In genomic region chr9:136692190-136693134, GRCh38 we compare ENCODE assay signal across 30 cellular contexts. TPM values are rescaled to one million over a fixed set of nuclear protein-coding genes. Genes with fewer than 3 reads are reported as not detected.
DNase-seq lines count a peak whose midpoint lies in the region; ATAC-seq and TF ChIP-seq lines count a peak whose summit lies in the region.
"Had no signal": no experiment of that assay in that cellular context is flagged by ENCODE, and none has a peak within 500 bp of the region (broad histone marks: within the 10 kb centered on the region; RNA-seq: fewer than 3 reads in every experiment).

No MANE protein-coding gene starts in this region.

- H3K9ac ChIP-seq in colonic mucosa (ENCODE audit: low read depth in 2 of 2, low read length in 2 of 2) (peak overlapping the region; percentile 51 to 58), mucosa of rectum (ENCODE audit: low read depth in 1 of 2, low read length in 2 of 2) (peak overlapping the region; percentile 15 to 52)
- H3K9ac ChIP-seq: SK-N-SH had no signal

- H3K36me3 ChIP-seq in heart right ventricle (no peaks in the 10 kb centered on the region), colonic mucosa (no peaks in the 10 kb centered on the region), mucosa of rectum (ENCODE audit: control insufficient read depth in 2 of 2, insufficient read depth in 2 of 2, low read length in 2 of 2) (no peaks in the 10 kb centered on the region)
- H3K36me3 ChIP-seq: HAP-1, right lobe of liver, suprapubic skin, vagina had no signal

- H3K27me3 ChIP-seq in right cardiac atrium (ENCODE audit: control insufficient read depth, insufficient read depth) (no peaks in the 10 kb centered on the region), heart right ventricle (no peaks in the 10 kb centered on the region), colonic mucosa (no peaks in the 10 kb centered on the region), mucosa of rectum (ENCODE audit: control insufficient read depth in 2 of 2, insufficient read depth in 2 of 2, low read length in 2 of 2) (peaks cover 0 to 3% of the 10 kb centered on the region in 2 donors)
- H3K27me3 ChIP-seq: right lobe of liver, vagina had no signal

- 86% methylated on average over 46 of the region's 46 CpGs for WGBS in right cardiac atrium
- WGBS in heart right ventricle, 2 donors = 86 to 89% methylated on average over 46 of the region's 46 CpGs

- TF ChIP-seq CTCF in heart right ventricle (IDR thresholded peaks at IDR 0.05) (no peak), colonic mucosa (IDR thresholded peaks at IDR 0.05) (no peak)

- no peak for ATAC-seq in right cardiac atrium
- no peak for ATAC-seq in heart right ventricle
- no peak for ATAC-seq in sciatic nerve
- ATAC-seq: stimulated activated effector memory CD8-positive, alpha-beta T cell treated with anti-CD3 and anti-CD28 coated beads, Interleukin-12 subunit alpha, Interleukin-12 subunit beta, amount 100 ng/mL, for 72 hours had no signal

- H3K27ac ChIP-seq in right cardiac atrium (ENCODE audit: low read length) = no peak overlapping the region
- H3K27ac ChIP-seq in heart right ventricle = peak overlapping the region in 1 of 10 donors; percentile 76
- peak overlapping the region; percentile 39 for H3K27ac ChIP-seq in colonic mucosa
- peak overlapping the region; percentile 89 to 92 for H3K27ac ChIP-seq in mucosa of rectum (ENCODE audit: low read depth in 2 of 2, low read length in 2 of 2)
- H3K27ac ChIP-seq: suprapubic skin, vagina had no signal

- no peaks in the 10 kb centered on the region for H3K4me1 ChIP-seq in right cardiac atrium (ENCODE audit: control insufficient read depth, insufficient read depth, low read length)
- H3K4me1 ChIP-seq in heart right ventricle = peaks cover 14 to 77% (median 46%) of the 10 kb centered on the region in 9 donors
- peaks cover 40% of the 10 kb centered on the region for H3K4me1 ChIP-seq in colonic mucosa
- H3K4me1 ChIP-seq in mucosa of rectum (ENCODE audit: control insufficient read depth in 2 of 2, insufficient read depth in 2 of 2, low read length in 2 of 2) = peaks cover 42 to 74% of the 10 kb centered on the region in 2 donors
- H3K4me1 ChIP-seq: HAP-1 had no signal

- intact Hi-C loops in right cardiac atrium (cut with DNase I) (loop anchor here in 1 of 4 donors (5.0 kb wide), 2 partner anchors 45 to 205 kb away; no protein-coding TSS in a partner anchor), heart right ventricle (cut with DNase I) (loop anchor here in 4 of 10 donors (5.0 to 10.0 kb wide), 3 partner anchors 48 to 205 kb away; no protein-coding TSS in a partner anchor), colonic mucosa (cut with DNase I) (no loop called here), sciatic nerve (cut with DNase I) (no loop called here)

- H3K9me3 ChIP-seq in right cardiac atrium (ENCODE audit: control insufficient read depth, low read length) = no peaks in the 10 kb centered on the region
- no peaks in the 10 kb centered on the region for H3K9me3 ChIP-seq in heart right ventricle
- no peaks in the 10 kb centered on the region for H3K9me3 ChIP-seq in colonic mucosa
- no peaks in the 10 kb centered on the region for H3K9me3 ChIP-seq in mucosa of rectum (ENCODE audit: control insufficient read depth in 2 of 2, low read length in 2 of 2)
- H3K9me3 ChIP-seq: HAP-1, right lobe of liver, SK-N-SH, suprapubic skin, vagina had no signal

- H3K4me3 ChIP-seq in right cardiac atrium (ENCODE audit: low read length) (no peak overlapping the region), heart right ventricle (no peak overlapping the region), colonic mucosa (no peak overlapping the region), mucosa of rectum (ENCODE audit: low read length in 2 of 2) (peak overlapping the region; percentile 7 to 45)
- H3K4me3 ChIP-seq: HAP-1, lung, right lobe of liver, suprapubic skin, vagina had no signal

- DNase-seq in right cardiac atrium (peak in 2 of 3 donors; percentile 53 to 56), heart right ventricle (no peak), colonic mucosa (no peak), DMS153 treated with DMSO at 0.1 percent for 48 hours (lab: John Stamatoyannopoulos, UW; ENCODE audit: unreplicated experiment) (no peak), SHP77 (lab: John Stamatoyannopoulos, UW) (no peak), sciatic nerve (ENCODE audit: low spot score) (no peak)
- DNase-seq in activated CD4-positive, alpha-beta T cell treated with anti-CD3 and anti-CD28 coated beads, Interleukin-2, amount 50 U/mL, for 4 hours = no peak
- DNase-seq: activated CD8-positive, alpha-beta memory T cell treated with anti-CD3 and anti-CD28 coated beads for 24 hours; activated effector memory CD4-positive, alpha-beta T cell treated with Interleukin-2 at 50 U/mL for 16 hours; activated naive CD8-positive, alpha-beta T cell treated with anti-CD3 and anti-CD28 coated beads for 36 hours; CD4-positive, alpha-beta memory T cell; DMS 273 treated with DMSO at 0.1 percent for 48 hours; islet precursor cell; NCI-H1092; NCI-H2029 treated with DMSO at 0.1 percent for 48 hours; NCI-H526 treated with DMSO at 0.1 percent for 48 hours; posterior cingulate gyrus; SK-N-SH; stimulated activated CD4-positive, alpha-beta T cell treated with anti-CD3 and anti-CD28 coated beads, Interleukin-4, amount 100 ng/mL, for 24 hours had no signal

RNA-seq across cellular contexts. Expression of gene AGPAT2, which starts 5.2 kb away (rescaled TPM):
- 10 to 100 TPM; 63.0 to 92.0 (median 70.2) TPM for total RNA-seq in right cardiac atrium
- 149 TPM for polyA plus RNA-seq in right cardiac atrium
- 10 to 100 TPM; 48.1 to 83.3 (median 58.4) TPM for total RNA-seq in heart right ventricle
- 100 to 1,000 TPM in 1 of 2 donors, 10 to 100 TPM in 1; 97.2 to 195 TPM for polyA plus RNA-seq in heart right ventricle
- 100 to 1,000 TPM; 197 to 372 TPM for total RNA-seq in colonic mucosa
- 33.9 TPM for total RNA-seq in sciatic nerve

RNA-seq across cellular contexts. Expression of gene DIPK1B, which starts 19.9 kb away (rescaled TPM):
- total RNA-seq in right cardiac atrium = 10 to 100 TPM; 34.2 to 40.8 (median 36.4) TPM
- 42.7 TPM for polyA plus RNA-seq in right cardiac atrium
- 10 to 100 TPM; 15.7 to 26.1 (median 17.9) TPM for total RNA-seq in heart right ventricle
- 10 to 100 TPM; 24.8 to 37.9 TPM for polyA plus RNA-seq in heart right ventricle
- 1 to 10 TPM in 1 of 2 donors, under 1 TPM in 1; 0.82 to 2.8 TPM for total RNA-seq in colonic mucosa
- total RNA-seq in sciatic nerve = 11.6 TPM
- total RNA-seq: CD4-positive, alpha-beta memory T cell had no signal
- polyA plus RNA-seq: CD4-positive, alpha-beta memory T cell had no signal

RNA-seq across cellular contexts. Expression of gene EGFL7, which starts 29.7 kb away (rescaled TPM):
- total RNA-seq in right cardiac atrium (100 to 1,000 TPM in 1 of 4 donors, 10 to 100 TPM in 3; 73.3 to 148 (median 83.0) TPM), heart right ventricle (100 to 1,000 TPM in 5 of 10 donors, 10 to 100 TPM in 5; 68.6 to 115 (median 99.6) TPM), colonic mucosa (10 to 100 TPM; 17.3 to 28.4 TPM), sciatic nerve (242 TPM)
- polyA plus RNA-seq in right cardiac atrium (113 TPM), heart right ventricle (100 to 1,000 TPM; 160 to 377 TPM)
- total RNA-seq: CD4-positive, alpha-beta memory T cell had no signal

RNA-seq across cellular contexts. Expression of gene LCN10, which starts 50.3 kb away (rescaled TPM):
- total RNA-seq in right cardiac atrium (10 to 100 TPM in 1 of 4 donors, 1 to 10 TPM in 3; 4.5 to 14.1 (median 7.7) TPM), heart right ventricle (10 to 100 TPM in 3 of 10 donors, 1 to 10 TPM in 4, under 1 TPM in 3; 0.44 to 28.7 (median 1.7) TPM), colonic mucosa (1 to 10 TPM in 1 of 2 donors, under 1 TPM in 1; 0.11 to 3.3 TPM), sciatic nerve (5.5 TPM)
- polyA plus RNA-seq in right cardiac atrium (14.7 TPM), heart right ventricle (100 to 1,000 TPM in 1 of 2 donors, 10 to 100 TPM in 1; 34.0 to 144 TPM)
- total RNA-seq: A172, glomerular endothelial cell had no signal
- polyA plus RNA-seq: neural cell, SK-N-SH had no signal

RNA-seq across cellular contexts. Expression of gene LCN6, which starts 55.9 kb away (rescaled TPM):
- total RNA-seq in right cardiac atrium (10 to 100 TPM in 3 of 4 donors, 1 to 10 TPM in 1; 8.3 to 22.8 (median 16.9) TPM), heart right ventricle (10 to 100 TPM in 3 of 10 donors, 1 to 10 TPM in 7; 1.5 to 76.8 (median 3.5) TPM), colonic mucosa (1 to 10 TPM in 1 of 2 donors, under 1 TPM in 1; 0.56 to 1.2 TPM), sciatic nerve (7.0 TPM)
- polyA plus RNA-seq in right cardiac atrium (41.0 TPM), heart right ventricle (100 to 1,000 TPM in 1 of 2 donors, 10 to 100 TPM in 1; 95.6 to 261 TPM)
- total RNA-seq: A172; activated naive CD8-positive, alpha-beta T cell treated with anti-CD3 and anti-CD28 coated beads for 36 hours; CD4-positive, alpha-beta memory T cell; dermis microvascular lymphatic vessel endothelial cell; glomerular endothelial cell had no signal
- polyA plus RNA-seq: CD4-positive, alpha-beta memory T cell; neural cell; SK-N-SH had no signal

Comparison
In these comparisons a context has a peak if more than half of its experiments do, and no peak if none do; other contexts are left out.
1. DNase-seq: peak in right cardiac atrium (2 of 3); none in heart right ventricle (0 of 2), colonic mucosa (single experiment), activated CD4-positive, alpha-beta T cell treated with anti-CD3 and anti-CD28 coated beads, Interleukin-2, amount 50 U/mL, for 4 hours (0 of 2), DMS153 treated with DMSO at 0.1 percent for 48 hours (single experiment), SHP77 (0 of 2) and sciatic nerve (single experiment).
2. H3K4me3 ChIP-seq: peak in mucosa of rectum (2 of 2); none in right cardiac atrium (single experiment), heart right ventricle (0 of 10) and colonic mucosa (single experiment).